ENCODE assay signal across 25 cellular contexts in genomic region chr14:71136386-71137060, GRCh38.
A peak's percentile ranks its signal among the peaks of the same experiment; 100 is the strongest.
DNase-seq lines count a peak whose midpoint lies in the region; ATAC-seq and TF ChIP-seq lines count a peak whose summit lies in the region.
"Had no signal": no experiment of that assay in that cellular context is flagged by ENCODE, and none has a peak within 500 bp of the region (broad histone marks: within the 10 kb centered on the region; RNA-seq: fewer than 3 reads in every experiment).

No MANE protein-coding gene starts in this region.

- H3K9me3 ChIP-seq in mammary epithelial cell (replicated peaks; ENCODE audit: insufficient read depth, low read length) (no peaks in the 10 kb centered on the region), mesenchymal stem cell (ENCODE audit: control insufficient read depth, low read length) (no peaks in the 10 kb centered on the region), heart right ventricle (peaks cover 0 to 12% (median 0%) of the 10 kb centered on the region in 11 donors)
- H3K9me3 ChIP-seq: SJCRH30 had no signal

- ATAC-seq in activated T-helper 17 cell treated with anti-CD3 and anti-CD28 coated beads, Interleukin-2, amount 50 U/mL, for 72 hours (replicated peaks): no peak
- ATAC-seq in heart right ventricle (no peak), GM18873 (IDR thresholded peaks at IDR 0.05; ENCODE audit: low FRiP score, unreplicated experiment) (no peak)
- ATAC-seq: K562, Right ventricle myocardium inferior, SK-N-SH treated with all-trans-retinoic acid at 6 μM for 48 hours had no signal

- no peaks in the 10 kb centered on the region for H3K27me3 Mint-ChIP-seq in MCF 10A (ENCODE audit: insufficient read depth, unreplicated experiment)
- H3K27me3 Mint-ChIP-seq in activated T-helper 17 cell treated with anti-CD3 and anti-CD28 coated beads, Interleukin-2, amount 50 U/mL, for 72 hours: peaks cover 5% of the 10 kb centered on the region
- H3K27me3 Mint-ChIP-seq: CD4-positive, CD25-positive, alpha-beta regulatory T cell had no signal

- BruUV-seq in MCF 10A (replicated peaks; lab: Mats Ljungman, UMichigan) (no TSS peak), mammary epithelial cell (replicated peaks; lab: Mats Ljungman, UMichigan) (no TSS peak)

- H3K4me2 ChIP-seq in mammary epithelial cell (ENCODE audit: insufficient read depth, low read depth, low read length) (no peak overlapping the region), mesenchymal stem cell (ENCODE audit: low read length, poor library complexity, severe bottlenecking) (no peak overlapping the region)
- H3K4me2 ChIP-seq: BLaER1, PC-9 had no signal

- dilution Hi-C loops in mammary epithelial cell (cut with HindIII; ENCODE audit: low sequenced_read_pairs): no loop called here

- POLR2A ChIA-PET in MCF 10A (lab: Yijun Ruan, JAX): no interaction called here

- H4K91ac ChIP-seq in mesenchymal stem cell (ENCODE audit: low read length): no peak overlapping the region

- no peak overlapping the region for H2BK5ac ChIP-seq in mesenchymal stem cell (ENCODE audit: low read depth, low read length, poor library complexity, severe bottlenecking)

- no peaks in the 10 kb centered on the region for H3K36me3 ChIP-seq in mammary epithelial cell (ENCODE audit: insufficient read depth, low read length)
- H3K36me3 ChIP-seq in mesenchymal stem cell (ENCODE audit: control insufficient read depth in 1 of 2, insufficient read depth in 2 of 2, low read depth in 1 of 2, low read length in 2 of 2): no peaks in the 10 kb centered on the region
- H3K36me3 ChIP-seq in heart right ventricle: no peaks in the 10 kb centered on the region
- H3K36me3 ChIP-seq: BLaER1, SJCRH30 had no signal

- H3K79me1 ChIP-seq in mesenchymal stem cell (replicated peaks; ENCODE audit: low read length, poor library complexity, severe bottlenecking): no peaks in the 10 kb centered on the region

- H3K79me2 ChIP-seq in mammary epithelial cell (ENCODE audit: insufficient read depth, low read length): no peaks in the 10 kb centered on the region

- CTCF ChIA-PET in MCF 10A (lab: Yijun Ruan, JAX): interaction anchor here (0.5 to 12.2 kb wide), 7 partner anchors 16 to 1179 kb away, joined by 3 to 156 read pairs (median 7); no protein-coding TSS in a partner anchor
- CTCF ChIA-PET in mammary epithelial cell (lab: Charles Lee; ENCODE audit: low non-redundant PET): interaction anchor here (0.6 kb wide), 1 partner anchor 719 kb away, joined by 3 read pairs; no protein-coding TSS in a partner anchor

- H2AFZ ChIP-seq in mammary epithelial cell (ENCODE audit: low read depth, low read length) (no peak overlapping the region), mesenchymal stem cell (ENCODE audit: low read depth, low read length) (no peak overlapping the region)
- H2AFZ ChIP-seq: GM23248, PC-9 had no signal

- H3K27me3 ChIP-seq in mammary epithelial cell (ENCODE audit: insufficient read depth, low read length) (no peaks in the 10 kb centered on the region), mesenchymal stem cell (ENCODE audit: control insufficient read depth in 1 of 2, insufficient read depth in 1 of 2, low read length in 2 of 2) (no peaks in the 10 kb centered on the region), heart right ventricle (no peaks in the 10 kb centered on the region)
- H3K27me3 ChIP-seq: BLaER1, SJCRH30 had no signal

- H3K9ac ChIP-seq in mammary epithelial cell (ENCODE audit: insufficient read depth, low read length): no peak overlapping the region
- no peak overlapping the region for H3K9ac ChIP-seq in mesenchymal stem cell (ENCODE audit: low read length)
- H3K9ac ChIP-seq: BLaER1, GM23248 had no signal

- H3K9me3 Mint-ChIP-seq in MCF 10A (ENCODE audit: unreplicated experiment): no peaks in the 10 kb centered on the region
- no peaks in the 10 kb centered on the region for H3K9me3 Mint-ChIP-seq in activated T-helper 17 cell treated with anti-CD3 and anti-CD28 coated beads, Interleukin-2, amount 50 U/mL, for 72 hours
- H3K9me3 Mint-ChIP-seq: CD4-positive, CD25-positive, alpha-beta regulatory T cell had no signal

- DNase-seq in MCF 10A (ENCODE audit: unreplicated experiment) (no peak), mammary epithelial cell (no peak), mesenchymal stem cell (no peak), heart right ventricle (no peak), NOMO-1 treated with dmso at 0.1 percent for 144 hours (lab: John Stamatoyannopoulos, UW; ENCODE audit: unreplicated experiment) (no peak)
- DNase-seq: CD4-positive, CD25-positive, alpha-beta regulatory T cell; DMS153; DND-41; GM23248; H7; Kasumi-1; NCI-H1105 treated with DMSO at 0.1 percent for 48 hours; NCI-H146; NCI-H1930; NCI-H2227 treated with DMSO at 0.1 percent for 48 hours; NCI-H82; NK-92 treated with Interleukin-12 subunit alpha and Interleukin-12 subunit beta, amount 100 ng/mL, for 24 hours; PC-9; SJCRH30 had no signal

- no peak overlapping the region for H3K14ac ChIP-seq in mesenchymal stem cell (ENCODE audit: low read length in 2 of 2)

- intact Hi-C loops in MCF 10A (cut with micrococcal nuclease): no loop called here
- intact Hi-C loops in mammary epithelial cell (cut with micrococcal nuclease): no loop called here
- intact Hi-C loops in heart right ventricle (cut with DNase I): loop anchor here in 5 of 10 donors (5.0 to 10.0 kb wide), 3 partner anchors 191 to 718 kb away; no protein-coding TSS in a partner anchor

- H2AK5ac ChIP-seq in mesenchymal stem cell (ENCODE audit: low read length, severe bottlenecking): no peak overlapping the region

- H4K8ac ChIP-seq in mesenchymal stem cell (ENCODE audit: low read length): no peak overlapping the region

- H3K4ac ChIP-seq in mesenchymal stem cell (ENCODE audit: low read depth in 1 of 2, low read length in 2 of 2): no peak overlapping the region

- no peak overlapping the region for H2BK12ac ChIP-seq in mesenchymal stem cell (ENCODE audit: low read length in 2 of 2)

- no peak overlapping the region for H3K27ac ChIP-seq in mammary epithelial cell (ENCODE audit: insufficient read depth, low read depth, low read length)
- no peak overlapping the region for H3K27ac ChIP-seq in mesenchymal stem cell (ENCODE audit: low read length, poor library complexity, severe bottlenecking)
- no peak overlapping the region for H3K27ac ChIP-seq in heart right ventricle
- H3K27ac ChIP-seq: BLaER1, GM23248, PC-9, SJCRH30 had no signal

- H3K4me1 ChIP-seq in mammary epithelial cell (ENCODE audit: insufficient read depth, low read length) (peaks cover 7% of the 10 kb centered on the region), mesenchymal stem cell (ENCODE audit: control insufficient read depth, insufficient read depth, low read depth, low read length) (peaks cover 6% of the 10 kb centered on the region), heart right ventricle (peaks cover 0 to 12% (median 0%) of the 10 kb centered on the region in 9 donors)
- H3K4me1 ChIP-seq: SJCRH30 had no signal

- H3K27ac Mint-ChIP-seq in MCF 10A (ENCODE audit: low read depth, unreplicated experiment): peak overlapping the region; percentile 53
- H3K27ac Mint-ChIP-seq in activated T-helper 17 cell treated with anti-CD3 and anti-CD28 coated beads, Interleukin-2, amount 50 U/mL, for 72 hours: peak overlapping the region; percentile 58

- 78% methylated on average over 9 of the region's 9 CpGs for WGBS in mammary epithelial cell (ENCODE audit: low coverage, missing lambda C conversion rate)
- 93% methylated on average over 8 of the region's 9 CpGs for whole genome bisulfite sequencing in mesenchymal stem cell
- WGBS in heart right ventricle, 2 donors: 86 to 87% methylated on average over 9 of the region's 9 CpGs

- in situ Hi-C loops in mammary epithelial cell (cut with MboI; ENCODE audit: low sequenced_read_pairs in 2 of 2): loop anchor here (10.0 to 25.0 kb wide), 4 partner anchors 608 to 1276 kb away; no protein-coding TSS in a partner anchor

- no peak overlapping the region for H3K4me3 ChIP-seq in mammary epithelial cell (replicated peaks in 1 of 3; ENCODE audit: insufficient read depth in 1 of 3, low read depth in 2 of 3, low read length in 3 of 3)
- H3K4me3 ChIP-seq in mesenchymal stem cell (ENCODE audit: insufficient read depth in 1 of 2, low read depth in 1 of 2, low read length in 2 of 2): no peak overlapping the region
- H3K4me3 ChIP-seq in heart right ventricle: no peak overlapping the region
- H3K4me3 ChIP-seq: BLaER1, GM23248, K562, PC-9, SJCRH30 had no signal

- H3K18ac ChIP-seq in mesenchymal stem cell (ENCODE audit: low read depth in 1 of 2, low read length in 2 of 2): no peak overlapping the region

- TF ChIP-seq CTCF in MCF 10A (IDR thresholded peaks at IDR 0.05; ENCODE audit: unreplicated experiment) (no peak), mammary epithelial cell (conservative IDR thresholded peaks at IDR 0.05 in 1 of 2, IDR thresholded peaks at IDR 0.05 in 1 of 2; ENCODE audit: extremely low read depth in 1 of 2, insufficient read depth in 1 of 2, low read depth in 1 of 2, low read length in 2 of 2) (no peak), heart right ventricle (IDR thresholded peaks at IDR 0.05) (no peak)

- H2BK15ac ChIP-seq in mesenchymal stem cell (ENCODE audit: low read depth, poor library complexity, severe bottlenecking): peak overlapping the region; percentile 30

- no peak overlapping the region for H3K4me3 Mint-ChIP-seq in MCF 10A (ENCODE audit: unreplicated experiment)
- no peak overlapping the region for H3K4me3 Mint-ChIP-seq in activated T-helper 17 cell treated with anti-CD3 and anti-CD28 coated beads, Interleukin-2, amount 50 U/mL, for 72 hours
- H3K4me3 Mint-ChIP-seq: CD4-positive, CD25-positive, alpha-beta regulatory T cell had no signal

- H4K20me1 ChIP-seq in mammary epithelial cell (ENCODE audit: insufficient read depth, low read length): no peaks in the 10 kb centered on the region
- H4K20me1 ChIP-seq: BLaER1 had no signal

- no peak overlapping the region for H2BK120ac ChIP-seq in mesenchymal stem cell (ENCODE audit: low read depth, low read length)

- H3K4me1 Mint-ChIP-seq in MCF 10A (ENCODE audit: insufficient read depth, unreplicated experiment): peaks cover 7% of the 10 kb centered on the region
- peaks cover 3% of the 10 kb centered on the region for H3K4me1 Mint-ChIP-seq in activated T-helper 17 cell treated with anti-CD3 and anti-CD28 coated beads, Interleukin-2, amount 50 U/mL, for 72 hours

- H3K36me3 Mint-ChIP-seq in MCF 10A (ENCODE audit: insufficient read depth, unreplicated experiment): peaks cover 4% of the 10 kb centered on the region
- no peaks in the 10 kb centered on the region for H3K36me3 Mint-ChIP-seq in activated T-helper 17 cell treated with anti-CD3 and anti-CD28 coated beads, Interleukin-2, amount 50 U/mL, for 72 hours (ENCODE audit: low read depth)
- H3K36me3 Mint-ChIP-seq: CD4-positive, CD25-positive, alpha-beta regulatory T cell had no signal

- no peak overlapping the region for H3K23ac ChIP-seq in mesenchymal stem cell (ENCODE audit: low read length in 2 of 2)
